Comparison of ENCODE assay signal across 9 cellular contexts in genomic region chr7:8753355-8753754, GRCh38.
"Had no signal": no experiment of that assay in that cellular context is flagged by ENCODE, and none has a peak within 500 bp of the region (broad histone marks: within the 10 kb centered on the region; RNA-seq: fewer than 3 reads in every experiment).

No MANE protein-coding gene starts in this region.

- ATAC-seq: HCT116, HepG2 had no signal

- FAIRE-seq: HepG2 had no signal

- H3K36me3 ChIP-seq: HAP-1 had no signal

- H3K27ac ChIP-seq: GM23248, HL-60 had no signal

- DNase-seq: GM23248, GOT3, H7, HFFc6, KG1 had no signal

- H3K9me3 ChIP-seq: HAP-1 had no signal

- H2AFZ ChIP-seq: GM23248 had no signal

- H3K4me3 ChIP-seq: GM23248, HAP-1 had no signal

- H3K9ac ChIP-seq: GM23248 had no signal
